Comparison of ENCODE assay signal across 1 cellular context in the genomic region with DNA sequence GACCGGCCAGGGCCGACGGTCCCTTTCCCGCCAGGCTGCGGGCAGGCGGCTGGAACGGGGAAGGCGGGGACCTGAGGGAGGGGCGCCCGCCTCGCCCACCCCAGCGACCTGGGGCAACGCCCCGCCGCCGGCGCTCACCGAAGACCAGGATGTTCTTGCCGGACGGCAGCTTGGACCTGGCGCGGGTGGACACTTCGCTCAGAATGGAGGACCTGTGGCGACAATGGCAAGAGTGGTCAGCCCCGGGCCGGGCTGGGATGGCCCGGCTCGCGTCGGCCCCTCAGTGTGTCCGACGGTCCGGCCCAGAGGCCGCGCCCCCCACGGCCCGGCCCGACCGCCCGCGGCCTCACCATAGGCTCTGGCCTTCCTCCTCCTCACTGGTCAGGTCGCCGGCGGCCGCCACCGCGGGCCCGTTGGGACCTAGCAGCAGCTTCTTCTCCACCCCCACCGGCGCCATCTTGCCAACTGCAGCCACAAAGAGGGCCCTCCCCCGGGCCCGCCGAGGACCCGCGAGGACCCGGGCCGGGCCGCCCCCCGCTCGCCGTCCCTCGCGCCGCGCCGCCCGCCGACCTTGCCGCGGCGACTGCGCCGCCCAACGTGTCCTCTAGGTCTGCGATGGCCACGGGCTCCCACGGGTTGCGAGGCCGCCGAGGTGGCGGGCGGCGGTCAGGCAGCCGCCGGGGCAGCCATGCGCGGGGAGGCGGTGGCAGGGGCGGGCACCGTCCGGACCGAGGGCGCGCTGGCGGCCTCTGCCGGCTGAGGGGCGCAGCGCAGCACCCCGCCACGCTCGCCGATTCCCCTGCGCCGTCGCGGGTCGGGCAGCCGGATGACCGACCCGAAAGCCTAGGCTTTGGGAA.
TF ChIP-seq lines count a peak whose summit lies in the region.

A gene (minus strand): TSS at position 475 of the 857 bp plus-strand sequence. CDS start 18 bp downstream, at position 457.

TF ChIP-seq in HepG2, 621 proteins besides CTCF, POLR2A, EP300 and RAD21 (continued from another document and continues in another):
- peak; percentile 55; the same call in 1 of the 2 replicates for TF ChIP-seq ZNF644 (CRISPR knock-in tag; IDR thresholded peaks at IDR 0.05; ENCODE audit: low read depth)
- TF ChIP-seq EEA1 (CRISPR knock-in tag; IDR thresholded peaks at IDR 0.05; ENCODE audit: borderline replicate concordance) = peak; percentile 34; the same call in 1 of the 2 replicates
- TF ChIP-seq, protein P1, sequence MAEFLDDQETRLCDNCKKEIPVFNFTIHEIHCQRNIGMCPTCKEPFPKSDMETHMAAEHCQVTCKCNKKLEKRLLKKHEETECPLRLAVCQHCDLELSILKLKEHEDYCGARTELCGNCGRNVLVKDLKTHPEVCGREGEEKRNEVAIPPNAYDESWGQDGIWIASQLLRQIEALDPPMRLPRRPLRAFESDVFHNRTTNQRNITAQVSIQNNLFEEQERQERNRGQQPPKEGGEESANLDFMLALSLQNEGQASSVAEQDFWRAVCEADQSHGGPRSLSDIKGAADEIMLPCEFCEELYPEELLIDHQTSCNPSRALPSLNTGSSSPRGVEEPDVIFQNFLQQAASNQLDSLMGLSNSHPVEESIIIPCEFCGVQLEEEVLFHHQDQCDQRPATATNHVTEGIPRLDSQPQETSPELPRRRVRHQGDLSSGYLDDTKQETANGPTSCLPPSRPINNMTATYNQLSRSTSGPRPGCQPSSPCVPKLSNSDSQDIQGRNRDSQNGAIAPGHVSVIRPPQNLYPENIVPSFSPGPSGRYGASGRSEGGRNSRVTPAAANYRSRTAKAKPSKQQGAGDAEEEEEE (CRISPR knock-in tag; IDR thresholded peaks at IDR 0.05; ENCODE audit: borderline replicate concordance) = no peak
- peak; percentile 87; the same call in 1 of the 2 replicates for TF ChIP-seq TOPORS (CRISPR knock-in tag; IDR thresholded peaks at IDR 0.05)
- peak; percentile 39; the same call in 1 of the 2 replicates for TF ChIP-seq ZMAT3 (CRISPR knock-in tag; conservative IDR thresholded peaks at IDR 0.05)
- TF ChIP-seq MAF1 (CRISPR knock-in tag; IDR thresholded peaks at IDR 0.05; ENCODE audit: borderline replicate concordance) = 0 out of 2 replicates have a peak, but pooled peaks have one; percentile 27
- no peak for TF ChIP-seq NFE2L2 (IDR thresholded peaks at IDR 0.05; ENCODE audit: low read length)
- no peak for TF ChIP-seq ZNF354B (CRISPR knock-in tag; IDR thresholded peaks at IDR 0.05)
- TF ChIP-seq RXRB (CRISPR knock-in tag; IDR thresholded peaks at IDR 0.05; ENCODE audit: borderline replicate concordance) = no peak
- no peak for TF ChIP-seq MIER2 (CRISPR knock-in tag; IDR thresholded peaks at IDR 0.05)
- TF ChIP-seq U2AF1 (optimal IDR thresholded peaks at IDR 0.05; ENCODE audit: low read depth, low read length) = no peak
- 0 out of 2 replicates have a peak, but pooled peaks have one; percentile 32 for TF ChIP-seq DNMT3B (CRISPR knock-in tag; conservative IDR thresholded peaks at IDR 0.05)
- no peak for TF ChIP-seq EHMT2 (IDR thresholded peaks at IDR 0.05; ENCODE audit: borderline replicate concordance, low read depth, low read length)
- TF ChIP-seq, protein P2, sequence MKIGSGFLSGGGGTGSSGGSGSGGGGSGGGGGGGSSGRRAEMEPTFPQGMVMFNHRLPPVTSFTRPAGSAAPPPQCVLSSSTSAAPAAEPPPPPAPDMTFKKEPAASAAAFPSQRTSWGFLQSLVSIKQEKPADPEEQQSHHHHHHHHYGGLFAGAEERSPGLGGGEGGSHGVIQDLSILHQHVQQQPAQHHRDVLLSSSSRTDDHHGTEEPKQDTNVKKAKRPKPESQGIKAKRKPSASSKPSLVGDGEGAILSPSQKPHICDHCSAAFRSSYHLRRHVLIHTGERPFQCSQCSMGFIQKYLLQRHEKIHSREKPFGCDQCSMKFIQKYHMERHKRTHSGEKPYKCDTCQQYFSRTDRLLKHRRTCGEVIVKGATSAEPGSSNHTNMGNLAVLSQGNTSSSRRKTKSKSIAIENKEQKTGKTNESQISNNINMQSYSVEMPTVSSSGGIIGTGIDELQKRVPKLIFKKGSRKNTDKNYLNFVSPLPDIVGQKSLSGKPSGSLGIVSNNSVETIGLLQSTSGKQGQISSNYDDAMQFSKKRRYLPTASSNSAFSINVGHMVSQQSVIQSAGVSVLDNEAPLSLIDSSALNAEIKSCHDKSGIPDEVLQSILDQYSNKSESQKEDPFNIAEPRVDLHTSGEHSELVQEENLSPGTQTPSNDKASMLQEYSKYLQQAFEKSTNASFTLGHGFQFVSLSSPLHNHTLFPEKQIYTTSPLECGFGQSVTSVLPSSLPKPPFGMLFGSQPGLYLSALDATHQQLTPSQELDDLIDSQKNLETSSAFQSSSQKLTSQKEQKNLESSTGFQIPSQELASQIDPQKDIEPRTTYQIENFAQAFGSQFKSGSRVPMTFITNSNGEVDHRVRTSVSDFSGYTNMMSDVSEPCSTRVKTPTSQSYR (CRISPR knock-in tag; IDR thresholded peaks at IDR 0.05; ENCODE audit: borderline replicate concordance) = no peak
- TF ChIP-seq, protein P3, sequence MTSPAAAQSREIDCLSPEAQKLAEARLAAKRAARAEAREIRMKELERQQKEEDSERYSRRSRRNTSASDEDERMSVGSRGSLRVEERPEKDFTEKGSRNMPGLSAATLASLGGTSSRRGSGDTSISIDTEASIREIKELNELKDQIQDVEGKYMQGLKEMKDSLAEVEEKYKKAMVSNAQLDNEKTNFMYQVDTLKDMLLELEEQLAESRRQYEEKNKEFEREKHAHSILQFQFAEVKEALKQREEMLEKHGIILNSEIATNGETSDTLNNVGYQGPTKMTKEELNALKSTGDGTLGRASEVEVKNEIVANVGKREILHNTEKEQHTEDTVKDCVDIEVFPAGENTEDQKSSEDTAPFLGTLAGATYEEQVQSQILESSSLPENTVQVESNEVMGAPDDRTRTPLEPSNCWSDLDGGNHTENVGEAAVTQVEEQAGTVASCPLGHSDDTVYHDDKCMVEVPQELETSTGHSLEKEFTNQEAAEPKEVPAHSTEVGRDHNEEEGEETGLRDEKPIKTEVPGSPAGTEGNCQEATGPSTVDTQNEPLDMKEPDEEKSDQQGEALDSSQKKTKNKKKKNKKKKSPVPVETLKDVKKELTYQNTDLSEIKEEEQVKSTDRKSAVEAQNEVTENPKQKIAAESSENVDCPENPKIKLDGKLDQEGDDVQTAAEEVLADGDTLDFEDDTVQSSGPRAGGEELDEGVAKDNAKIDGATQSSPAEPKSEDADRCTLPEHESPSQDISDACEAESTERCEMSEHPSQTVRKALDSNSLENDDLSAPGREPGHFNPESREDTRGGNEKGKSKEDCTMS (CRISPR knock-in tag; conservative IDR thresholded peaks at IDR 0.05) = no peak
- no peak for TF ChIP-seq SETDB1 (CRISPR knock-in tag; IDR thresholded peaks at IDR 0.05; ENCODE audit: borderline replicate concordance)
- TF ChIP-seq, protein P4, sequence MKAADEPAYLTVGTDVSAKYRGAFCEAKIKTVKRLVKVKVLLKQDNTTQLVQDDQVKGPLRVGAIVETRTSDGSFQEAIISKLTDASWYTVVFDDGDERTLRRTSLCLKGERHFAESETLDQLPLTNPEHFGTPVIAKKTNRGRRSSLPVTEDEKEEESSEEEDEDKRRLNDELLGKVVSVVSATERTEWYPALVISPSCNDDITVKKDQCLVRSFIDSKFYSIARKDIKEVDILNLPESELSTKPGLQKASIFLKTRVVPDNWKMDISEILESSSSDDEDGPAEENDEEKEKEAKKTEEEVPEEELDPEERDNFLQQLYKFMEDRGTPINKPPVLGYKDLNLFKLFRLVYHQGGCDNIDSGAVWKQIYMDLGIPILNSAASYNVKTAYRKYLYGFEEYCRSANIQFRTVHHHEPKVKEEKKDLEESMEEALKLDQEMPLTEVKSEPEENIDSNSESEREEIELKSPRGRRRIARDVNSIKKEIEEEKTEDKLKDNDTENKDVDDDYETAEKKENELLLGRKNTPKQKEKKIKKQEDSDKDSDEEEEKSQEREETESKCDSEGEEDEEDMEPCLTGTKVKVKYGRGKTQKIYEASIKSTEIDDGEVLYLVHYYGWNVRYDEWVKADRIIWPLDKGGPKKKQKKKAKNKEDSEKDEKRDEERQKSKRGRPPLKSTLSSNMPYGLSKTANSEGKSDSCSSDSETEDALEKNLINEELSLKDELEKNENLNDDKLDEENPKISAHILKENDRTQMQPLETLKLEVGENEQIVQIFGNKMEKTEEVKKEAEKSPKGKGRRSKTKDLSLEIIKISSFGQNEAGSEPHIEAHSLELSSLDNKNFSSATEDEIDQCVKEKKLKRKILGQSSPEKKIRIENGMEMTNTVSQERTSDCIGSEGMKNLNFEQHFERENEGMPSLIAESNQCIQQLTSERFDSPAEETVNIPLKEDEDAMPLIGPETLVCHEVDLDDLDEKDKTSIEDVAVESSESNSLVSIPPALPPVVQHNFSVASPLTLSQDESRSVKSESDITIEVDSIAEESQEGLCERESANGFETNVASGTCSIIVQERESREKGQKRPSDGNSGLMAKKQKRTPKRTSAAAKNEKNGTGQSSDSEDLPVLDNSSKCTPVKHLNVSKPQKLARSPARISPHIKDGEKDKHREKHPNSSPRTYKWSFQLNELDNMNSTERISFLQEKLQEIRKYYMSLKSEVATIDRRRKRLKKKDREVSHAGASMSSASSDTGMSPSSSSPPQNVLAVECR (CRISPR knock-in tag; IDR thresholded peaks at IDR 0.05; ENCODE audit: borderline replicate concordance) = peak; percentile 95
- 0 out of 2 replicates have a peak, but pooled peaks have one; percentile 24 for TF ChIP-seq MAFG (CRISPR knock-in tag; IDR thresholded peaks at IDR 0.05)
- TF ChIP-seq, protein P5, sequence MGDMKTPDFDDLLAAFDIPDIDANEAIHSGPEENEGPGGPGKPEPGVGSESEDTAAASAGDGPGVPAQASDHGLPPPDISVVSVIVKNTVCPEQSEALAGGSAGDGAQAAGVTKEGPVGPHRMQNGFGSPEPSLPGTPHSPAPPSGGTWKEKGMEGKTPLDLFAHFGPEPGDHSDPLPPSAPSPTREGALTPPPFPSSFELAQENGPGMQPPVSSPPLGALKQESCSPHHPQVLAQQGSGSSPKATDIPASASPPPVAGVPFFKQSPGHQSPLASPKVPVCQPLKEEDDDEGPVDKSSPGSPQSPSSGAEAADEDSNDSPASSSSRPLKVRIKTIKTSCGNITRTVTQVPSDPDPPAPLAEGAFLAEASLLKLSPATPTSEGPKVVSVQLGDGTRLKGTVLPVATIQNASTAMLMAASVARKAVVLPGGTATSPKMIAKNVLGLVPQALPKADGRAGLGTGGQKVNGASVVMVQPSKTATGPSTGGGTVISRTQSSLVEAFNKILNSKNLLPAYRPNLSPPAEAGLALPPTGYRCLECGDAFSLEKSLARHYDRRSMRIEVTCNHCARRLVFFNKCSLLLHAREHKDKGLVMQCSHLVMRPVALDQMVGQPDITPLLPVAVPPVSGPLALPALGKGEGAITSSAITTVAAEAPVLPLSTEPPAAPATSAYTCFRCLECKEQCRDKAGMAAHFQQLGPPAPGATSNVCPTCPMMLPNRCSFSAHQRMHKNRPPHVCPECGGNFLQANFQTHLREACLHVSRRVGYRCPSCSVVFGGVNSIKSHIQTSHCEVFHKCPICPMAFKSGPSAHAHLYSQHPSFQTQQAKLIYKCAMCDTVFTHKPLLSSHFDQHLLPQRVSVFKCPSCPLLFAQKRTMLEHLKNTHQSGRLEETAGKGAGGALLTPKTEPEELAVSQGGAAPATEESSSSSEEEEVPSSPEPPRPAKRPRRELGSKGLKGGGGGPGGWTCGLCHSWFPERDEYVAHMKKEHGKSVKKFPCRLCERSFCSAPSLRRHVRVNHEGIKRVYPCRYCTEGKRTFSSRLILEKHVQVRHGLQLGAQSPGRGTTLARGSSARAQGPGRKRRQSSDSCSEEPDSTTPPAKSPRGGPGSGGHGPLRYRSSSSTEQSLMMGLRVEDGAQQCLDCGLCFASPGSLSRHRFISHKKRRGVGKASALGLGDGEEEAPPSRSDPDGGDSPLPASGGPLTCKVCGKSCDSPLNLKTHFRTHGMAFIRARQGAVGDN (CRISPR knock-in tag; IDR thresholded peaks at IDR 0.05) = peak; percentile 83
- TF ChIP-seq JUNB (CRISPR knock-in tag; IDR thresholded peaks at IDR 0.05; ENCODE audit: borderline replicate concordance) = no peak
- TF ChIP-seq, protein P6, sequence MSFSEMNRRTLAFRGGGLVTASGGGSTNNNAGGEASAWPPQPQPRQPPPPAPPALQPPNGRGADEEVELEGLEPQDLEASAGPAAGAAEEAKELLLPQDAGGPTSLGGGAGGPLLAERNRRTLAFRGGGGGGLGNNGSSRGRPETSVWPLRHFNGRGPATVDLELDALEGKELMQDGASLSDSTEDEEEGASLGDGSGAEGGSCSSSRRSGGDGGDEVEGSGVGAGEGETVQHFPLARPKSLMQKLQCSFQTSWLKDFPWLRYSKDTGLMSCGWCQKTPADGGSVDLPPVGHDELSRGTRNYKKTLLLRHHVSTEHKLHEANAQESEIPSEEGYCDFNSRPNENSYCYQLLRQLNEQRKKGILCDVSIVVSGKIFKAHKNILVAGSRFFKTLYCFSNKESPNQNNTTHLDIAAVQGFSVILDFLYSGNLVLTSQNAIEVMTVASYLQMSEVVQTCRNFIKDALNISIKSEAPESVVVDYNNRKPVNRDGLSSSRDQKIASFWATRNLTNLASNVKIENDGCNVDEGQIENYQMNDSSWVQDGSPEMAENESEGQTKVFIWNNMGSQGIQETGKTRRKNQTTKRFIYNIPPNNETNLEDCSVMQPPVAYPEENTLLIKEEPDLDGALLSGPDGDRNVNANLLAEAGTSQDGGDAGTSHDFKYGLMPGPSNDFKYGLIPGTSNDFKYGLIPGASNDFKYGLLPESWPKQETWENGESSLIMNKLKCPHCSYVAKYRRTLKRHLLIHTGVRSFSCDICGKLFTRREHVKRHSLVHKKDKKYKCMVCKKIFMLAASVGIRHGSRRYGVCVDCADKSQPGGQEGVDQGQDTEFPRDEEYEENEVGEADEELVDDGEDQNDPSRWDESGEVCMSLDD (CRISPR knock-in tag; IDR thresholded peaks at IDR 0.05; ENCODE audit: borderline replicate concordance) = no peak
- no peak for TF ChIP-seq TRIM24 (CRISPR knock-in tag; IDR thresholded peaks at IDR 0.05)
- peak; percentile 88 for TF ChIP-seq ASH2L (IDR thresholded peaks at IDR 0.05; ENCODE audit: insufficient read length, low read depth, low read length)
- TF ChIP-seq ZNF431 (CRISPR knock-in tag; IDR thresholded peaks at IDR 0.05; ENCODE audit: borderline replicate concordance, low read depth) = no peak; the same call in 1 of the 2 replicates
- no peak for TF ChIP-seq SMAD3 (CRISPR knock-in tag; IDR thresholded peaks at IDR 0.05)
- TF ChIP-seq, protein P7, sequence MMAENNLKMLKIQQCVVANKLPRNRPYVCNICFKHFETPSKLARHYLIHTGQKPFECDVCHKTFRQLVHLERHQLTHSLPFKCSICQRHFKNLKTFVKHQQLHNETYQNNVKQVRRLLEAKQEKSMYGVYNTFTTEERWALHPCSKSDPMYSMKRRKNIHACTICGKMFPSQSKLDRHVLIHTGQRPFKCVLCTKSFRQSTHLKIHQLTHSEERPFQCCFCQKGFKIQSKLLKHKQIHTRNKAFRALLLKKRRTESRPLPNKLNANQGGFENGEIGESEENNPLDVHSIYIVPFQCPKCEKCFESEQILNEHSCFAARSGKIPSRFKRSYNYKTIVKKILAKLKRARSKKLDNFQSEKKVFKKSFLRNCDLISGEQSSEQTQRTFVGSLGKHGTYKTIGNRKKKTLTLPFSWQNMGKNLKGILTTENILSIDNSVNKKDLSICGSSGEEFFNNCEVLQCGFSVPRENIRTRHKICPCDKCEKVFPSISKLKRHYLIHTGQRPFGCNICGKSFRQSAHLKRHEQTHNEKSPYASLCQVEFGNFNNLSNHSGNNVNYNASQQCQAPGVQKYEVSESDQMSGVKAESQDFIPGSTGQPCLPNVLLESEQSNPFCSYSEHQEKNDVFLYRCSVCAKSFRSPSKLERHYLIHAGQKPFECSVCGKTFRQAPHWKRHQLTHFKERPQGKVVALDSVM (CRISPR knock-in tag; IDR thresholded peaks at IDR 0.05) = 0 out of 2 replicates have a peak, but pooled peaks have one; percentile 10
- TF ChIP-seq CAMTA2 (CRISPR knock-in tag; IDR thresholded peaks at IDR 0.05; ENCODE audit: borderline replicate concordance) = no peak; the same call in 1 of the 2 replicates
- TF ChIP-seq ZNF382 (CRISPR knock-in tag; IDR thresholded peaks at IDR 0.05; ENCODE audit: borderline replicate concordance) = no peak
- no peak for TF ChIP-seq ZNF570 (CRISPR knock-in tag; IDR thresholded peaks at IDR 0.05; ENCODE audit: borderline replicate concordance)
